Comparison of ENCODE assay signal across 15 cellular contexts in genomic region chr4:32569844-32570243, GRCh38.
A peak's percentile ranks its signal among the peaks of the same experiment; 100 is the strongest.
DNase-seq lines count a peak whose midpoint lies in the region; ATAC-seq and TF ChIP-seq lines count a peak whose summit lies in the region.
"Had no signal": no experiment of that assay in that cellular context is flagged by ENCODE, and none has a peak within 500 bp of the region (broad histone marks: within the 10 kb centered on the region; RNA-seq: fewer than 3 reads in every experiment).

No MANE protein-coding gene starts in this region.

- H3F3A ChIP-seq in MM.1S (ENCODE audit: insufficient read depth, low read length): peaks cover 9% of the 10 kb centered on the region; the same call in 1 of the 2 replicates

- H3K79me2 ChIP-seq in MM.1S (ENCODE audit: low read length): no peaks in the 10 kb centered on the region

- peak overlapping the region; percentile 16; the same call in 1 of the 2 replicates for H2AFZ ChIP-seq in MM.1S (ENCODE audit: low read length)

- H3K4me3 ChIP-seq in MM.1S (ENCODE audit: low read length) (no peak overlapping the region), lower lobe of right lung (no peak overlapping the region)
- H3K4me3 ChIP-seq: Peyer's patch, suprapubic skin had no signal

- no peak for TF ChIP-seq CTCF in MM.1S (IDR thresholded peaks at IDR 0.05; ENCODE audit: low read length)
- TF ChIP-seq CTCF in lower lobe of right lung (IDR thresholded peaks at IDR 0.05): no peak

- H3K27me3 ChIP-seq in MM.1S (replicated peaks; ENCODE audit: insufficient read depth, low read length): no peaks in the 10 kb centered on the region
- H3K27me3 ChIP-seq in lower lobe of right lung (ENCODE audit: low read depth): no peaks in the 10 kb centered on the region
- H3K27me3 ChIP-seq: Peyer's patch, suprapubic skin had no signal

- H3K9me2 ChIP-seq in MM.1S (replicated peaks; ENCODE audit: insufficient read depth, low read length): no peaks in the 10 kb centered on the region

- no peak overlapping the region for H3K9ac ChIP-seq in MM.1S (ENCODE audit: low read length)

- peak overlapping the region; percentile 58; the same call in 1 of the 2 replicates for H3K27ac ChIP-seq in MM.1S (ENCODE audit: low read length)
- no peak overlapping the region for H3K27ac ChIP-seq in lower lobe of right lung
- H3K27ac ChIP-seq: epithelial cell of prostate, Peyer's patch, suprapubic skin had no signal

- no peaks in the 10 kb centered on the region for H4K20me1 ChIP-seq in MM.1S (ENCODE audit: insufficient read depth, low read length)

- peak overlapping the region; percentile 52; the same call in 1 of the 2 replicates for H3K4me2 ChIP-seq in MM.1S (ENCODE audit: low read depth, low read length)

- ATAC-seq in lower lobe of right lung (peak; percentile 51 to 62), HG02981 (IDR thresholded peaks at IDR 0.05; ENCODE audit: unreplicated experiment) (no peak), GM18519 (IDR thresholded peaks at IDR 0.05; ENCODE audit: low FRiP score, unreplicated experiment) (no peak)

- peaks cover 18% of the 10 kb centered on the region for H3K4me1 ChIP-seq in MM.1S (ENCODE audit: low read length)
- no peaks in the 10 kb centered on the region for H3K4me1 ChIP-seq in lower lobe of right lung
- H3K4me1 ChIP-seq: Peyer's patch, suprapubic skin had no signal

- H3K36me3 ChIP-seq in MM.1S (replicated peaks; ENCODE audit: insufficient read depth, low read length): no peaks in the 10 kb centered on the region
- no peaks in the 10 kb centered on the region for H3K36me3 ChIP-seq in lower lobe of right lung
- H3K36me3 ChIP-seq: Peyer's patch, suprapubic skin had no signal

- intact Hi-C loops in lower lobe of right lung (cut with DNase I): no loop called here

- DNase-seq in GDM1 (lab: John Stamatoyannopoulos, UW) (peak; percentile 85), MM.1S (peak; percentile 86), SKM-1 treated with dmso at 0.1 percent for 144 hours (lab: John Stamatoyannopoulos, UW; ENCODE audit: unreplicated experiment) (peak; percentile 97), lower lobe of right lung (no peak), D341Med (ENCODE audit: low spot score) (no peak), C1 segment of cervical spinal cord (lab: John Stamatoyannopoulos, UW) (no peak)
- DNase-seq: DMS79, kidney, NCI-H2227 treated with DMSO at 0.1 percent for 48 hours, Peyer's patch, T-helper 2 cell had no signal

- H3K9me3 ChIP-seq in MM.1S (replicated peaks; ENCODE audit: insufficient read depth, low read length): no peaks in the 10 kb centered on the region
- H3K9me3 ChIP-seq in lower lobe of right lung: no peaks in the 10 kb centered on the region
- H3K9me3 ChIP-seq: Peyer's patch, suprapubic skin had no signal

Comparison
In these comparisons a context has a peak if more than half of its experiments do, and no peak if none do; other contexts are left out.
1. DNase-seq: peak in GDM1 (single experiment), MM.1S (single experiment) and SKM-1 treated with dmso at 0.1 percent for 144 hours (single experiment); none in lower lobe of right lung (single experiment), D341Med (single experiment) and C1 segment of cervical spinal cord (0 of 14).
2. ATAC-seq: peak in lower lobe of right lung (2 of 2); none in HG02981 (single experiment) and GM18519 (single experiment).